Comparison of ENCODE assay signal across 8 cellular contexts in the genomic region with DNA sequence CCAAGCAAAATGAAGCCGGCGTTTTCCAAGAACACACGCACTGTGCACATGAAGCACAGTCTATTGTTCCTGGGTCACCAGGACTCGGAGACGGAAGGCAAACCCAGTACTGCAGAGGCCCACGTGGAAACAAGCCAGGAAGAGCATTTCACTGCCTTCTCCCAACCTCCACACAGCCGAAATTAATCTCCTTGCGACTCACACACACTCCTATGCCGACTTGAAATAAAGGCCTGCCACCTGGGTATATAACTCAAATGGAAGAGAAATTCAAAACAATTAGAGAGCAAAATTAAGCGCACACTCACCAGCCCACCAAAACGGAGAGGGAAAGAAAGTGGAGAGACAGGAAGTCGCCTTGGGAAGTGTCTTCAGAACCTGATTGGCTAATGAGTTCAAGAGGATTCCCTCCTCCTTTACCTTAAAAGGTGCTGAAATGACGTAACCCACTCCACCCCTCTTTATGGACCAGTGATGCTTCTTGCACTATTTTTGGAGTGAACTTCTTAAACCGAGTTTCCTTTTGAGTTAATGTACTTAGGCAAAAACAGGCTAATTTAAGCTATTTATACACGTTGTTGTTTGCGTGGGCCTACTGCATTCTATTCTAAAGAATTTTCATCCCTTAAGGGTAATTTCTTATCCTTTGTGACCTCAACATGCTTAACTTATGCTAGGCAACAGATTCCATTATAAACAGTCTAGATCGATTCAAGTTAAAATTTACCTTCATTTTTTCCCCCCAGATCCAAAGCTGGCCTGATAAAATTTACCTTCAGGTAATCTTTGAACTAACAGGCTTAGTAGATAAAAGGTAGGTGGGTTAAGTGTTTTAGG. TPM values are rescaled to one million over a fixed set of nuclear protein-coding genes. Genes with fewer than 3 reads are reported as not detected.
DNase-seq lines count a peak whose midpoint lies in the region; ATAC-seq and TF ChIP-seq lines count a peak whose summit lies in the region.

Gene CCNB1IP1 (minus strand): TSS at position 334 of the 837 bp plus-strand sequence. CDS start 16,756 bp downstream, outside the sequence.

- in situ Hi-C loops in ACHN (cut with HindIII; ENCODE audit: low pct_ligation_motif_present, low pct_unique_long_range_greater_than_20kb, low sequenced_read_pairs) = no loop called here

- intact Hi-C loops in MCF 10A (cut with micrococcal nuclease) = loop anchor here (2.0 kb wide), 1 partner anchor 128 kb away; the partner anchor contains the start of gene PIP4P1

- POLR2A ChIA-PET in MCF 10A (lab: Yijun Ruan, JAX) = interaction anchor here (0.6 to 9.8 kb wide), 18 partner anchors 9 to 351 kb away, joined by 3 to 205 read pairs (median 4); partner anchors contain the start of genes APEX1, OSGEP, PARP2 and PIP4P1

- DNase-seq in ACHN = peak; percentile 85
- peak; percentile 76 for DNase-seq in NCI-H187 treated with DMSO at 0.1 percent for 48 hours (lab: John Stamatoyannopoulos, UW)
- DNase-seq in T-helper 2 cell treated with Interferon-gamma antibody and Interleukin-4, amounts not matched to agents 5 μg/mL and 100 μg/mL, for 36 hours (ENCODE audit: low spot score) = peak; percentile 57
- DNase-seq in MCF 10A (ENCODE audit: unreplicated experiment) = peak; percentile 94
- peak; percentile 94 for DNase-seq in iPS DF 4.7 (ENCODE audit: extremely low read depth, low spot score)
- DNase-seq in retinal pigment epithelial cell (ENCODE audit: low read depth) = peak; percentile 78

- H3K27ac Mint-ChIP-seq in T-helper 2 cell treated with Interferon-gamma antibody and Interleukin-4, amounts not matched to agents 5 μg/mL and 100 μg/mL, for 36 hours = peak within 1 kb of the TSS; percentile 91
- H3K27ac Mint-ChIP-seq in MCF 10A (ENCODE audit: low read depth, unreplicated experiment) = peak within 1 kb of the TSS; percentile 94

- CTCF ChIA-PET in MCF 10A (lab: Yijun Ruan, JAX) = interaction anchor here (0.5 to 9.9 kb wide), 9 partner anchors 9 to 1226 kb away, joined by 3 to 152 read pairs (median 3); partner anchors contain the start of gene PARP2

- TF ChIP-seq CTCF in MCF 10A (IDR thresholded peaks at IDR 0.05; ENCODE audit: unreplicated experiment) (no peak), retinal pigment epithelial cell (conservative IDR thresholded peaks at IDR 0.05; ENCODE audit: low read depth, low read length) (no peak)

- H3K4me3 ChIP-seq in retinal pigment epithelial cell (ENCODE audit: low read length) = peak within 1 kb of the TSS; percentile 80

- peaks cover 31% of the 10 kb centered on the region for H3K4me1 Mint-ChIP-seq in T-helper 2 cell treated with Interferon-gamma antibody and Interleukin-4, amounts not matched to agents 5 μg/mL and 100 μg/mL, for 36 hours (ENCODE audit: low read depth)
- H3K4me1 Mint-ChIP-seq in MCF 10A (ENCODE audit: insufficient read depth, unreplicated experiment) = peaks cover 25% of the 10 kb centered on the region

- no peaks in the 10 kb centered on the region for H3K9me3 Mint-ChIP-seq in T-helper 2 cell treated with Interferon-gamma antibody and Interleukin-4, amounts not matched to agents 5 μg/mL and 100 μg/mL, for 36 hours
- H3K9me3 Mint-ChIP-seq in MCF 10A (ENCODE audit: unreplicated experiment) = no peaks in the 10 kb centered on the region

- ATAC-seq in GM18511 (IDR thresholded peaks at IDR 0.05; ENCODE audit: unreplicated experiment) (peak; percentile 99), HG02981 (IDR thresholded peaks at IDR 0.05; ENCODE audit: unreplicated experiment) (peak; percentile 94)

- H3K27me3 Mint-ChIP-seq in T-helper 2 cell treated with Interferon-gamma antibody and Interleukin-4, amounts not matched to agents 5 μg/mL and 100 μg/mL, for 36 hours (ENCODE audit: low read depth) = peaks cover 4% of the 10 kb centered on the region
- H3K27me3 Mint-ChIP-seq in MCF 10A (ENCODE audit: insufficient read depth, unreplicated experiment) = no peaks in the 10 kb centered on the region

- TSS peak; percentile 86 for BruUV-seq in MCF 10A (replicated peaks; lab: Mats Ljungman, UMichigan)

- peak within 1 kb of the TSS; percentile 97 for H3K4me3 Mint-ChIP-seq in T-helper 2 cell treated with Interferon-gamma antibody and Interleukin-4, amounts not matched to agents 5 μg/mL and 100 μg/mL, for 36 hours
- peak within 1 kb of the TSS; percentile 93 for H3K4me3 Mint-ChIP-seq in MCF 10A (ENCODE audit: unreplicated experiment)

- H3K36me3 Mint-ChIP-seq in T-helper 2 cell treated with Interferon-gamma antibody and Interleukin-4, amounts not matched to agents 5 μg/mL and 100 μg/mL, for 36 hours (ENCODE audit: low read depth) = peaks cover 6% of the 10 kb centered on the region
- peaks cover 8% of the 10 kb centered on the region for H3K36me3 Mint-ChIP-seq in MCF 10A (ENCODE audit: insufficient read depth, unreplicated experiment)

RNA-seq across cellular contexts. Expression of gene CCNB1IP1, which starts in this region (rescaled TPM):
- total RNA-seq in MCF 10A (2022) = 105 and 108 TPM in 2 replicates

Comparison
In these comparisons a context has a peak if more than half of its experiments do, and no peak if none do; other contexts are left out.
1. Peak in every context shown above with its lines: DNase-seq, ATAC-seq and H3K4me3 ChIP-seq.